In the genomic region with DNA sequence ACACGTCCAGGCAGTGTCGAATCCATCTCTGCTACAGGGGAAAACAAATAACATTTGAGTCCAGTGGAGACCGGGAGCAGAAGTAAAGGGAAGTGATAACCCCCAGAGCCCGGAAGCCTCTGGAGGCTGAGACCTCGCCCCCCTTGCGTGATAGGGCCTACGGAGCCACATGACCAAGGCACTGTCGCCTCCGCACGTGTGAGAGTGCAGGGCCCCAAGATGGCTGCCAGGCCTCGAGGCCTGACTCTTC, we compare ENCODE assay signal across 8 cellular contexts. TPM values are rescaled to one million over a fixed set of nuclear protein-coding genes. Genes with fewer than 3 reads are reported as not detected.
DNase-seq lines count a peak whose midpoint lies in the region; ATAC-seq and TF ChIP-seq lines count a peak whose summit lies in the region.

No MANE protein-coding gene starts in this region.

- peak; percentile 99 for DNase-seq in activated CD4-positive, alpha-beta T cell treated with anti-CD3 and anti-CD28 coated beads, Interleukin-2, amount 10 ng/mL, durations not matched to agents 7 days and 5 days
- no peak for DNase-seq in activated CD4-positive, alpha-beta T cell treated with anti-CD3 and anti-CD28 coated beads for 4 hours
- peak in 1 of 2 experiments; percentile 98 for DNase-seq in SJSA1 (ENCODE audit: low read depth in 1 of 2, low spot score in 2 of 2)
- DNase-seq in fibroblast of mammary gland (ENCODE audit: low read depth), result no peak
- no peak for DNase-seq in GM10266 (ENCODE audit: extremely low spot score)
- no peak for DNase-seq in putamen (ENCODE audit: low spot score)

- peaks cover 18% of the 10 kb centered on the region for H3K4me1 ChIP-seq in SJSA1 (replicated peaks)
- H3K4me1 ChIP-seq in skeletal muscle satellite cell (ENCODE audit: control insufficient read depth, insufficient read depth, low read length), result peaks cover 33% of the 10 kb centered on the region

- peak overlapping the region; percentile 92 for H3K4me3 Mint-ChIP-seq in activated CD4-positive, alpha-beta T cell treated with anti-CD3 and anti-CD28 coated beads, Interleukin-2, amount 10 ng/mL, durations not matched to agents 7 days and 5 days

- H3K27ac Mint-ChIP-seq in activated CD4-positive, alpha-beta T cell treated with anti-CD3 and anti-CD28 coated beads, Interleukin-2, amount 10 ng/mL, durations not matched to agents 7 days and 5 days, result peak overlapping the region; percentile 98

- no peaks in the 10 kb centered on the region for H3K9me3 Mint-ChIP-seq in activated CD4-positive, alpha-beta T cell treated with anti-CD3 and anti-CD28 coated beads, Interleukin-2, amount 10 ng/mL, durations not matched to agents 7 days and 5 days

- TF ChIP-seq CTCF in fibroblast of mammary gland (conservative IDR thresholded peaks at IDR 0.05; ENCODE audit: control insufficient read depth, insufficient read depth, low read depth, low read length) (no peak), GM10266 (IDR thresholded peaks at IDR 0.05; ENCODE audit: control insufficient read depth, insufficient read depth, low read depth, missing control alignments) (no peak)

- H3K27me3 ChIP-seq in SJSA1 (replicated peaks) (no peaks in the 10 kb centered on the region), skeletal muscle satellite cell (ENCODE audit: control insufficient read depth, insufficient read depth, low read length) (no peaks in the 10 kb centered on the region)

- H3K27ac ChIP-seq in SJSA1, result peak overlapping the region; percentile 12

- H3K4me3 ChIP-seq in SJSA1 (peak overlapping the region; percentile 75), fibroblast of mammary gland (ENCODE audit: control insufficient read depth, low read depth, low read length) (peak overlapping the region; percentile 53), skeletal muscle satellite cell (ENCODE audit: low read length) (peak overlapping the region; percentile 66)

- H3K9me3 ChIP-seq in SJSA1 (replicated peaks), result no peaks in the 10 kb centered on the region
- no peaks in the 10 kb centered on the region for H3K9me3 ChIP-seq in skeletal muscle satellite cell (replicated peaks; ENCODE audit: low read length)

- CTCF ChIA-PET in activated CD4-positive, alpha-beta T cell treated with anti-CD3 and anti-CD28 coated beads, Interleukin-2, amount 10 ng/mL, durations not matched to agents 7 days and 5 days (lab: Charles Lee), result interaction anchor here (0.5 to 3.1 kb wide), 3 partner anchors 11 to 136 kb away, joined by 3 to 23 read pairs (median 3); a partner anchor contains a TSS

- POLR2A ChIA-PET in activated CD4-positive, alpha-beta T cell treated with anti-CD3 and anti-CD28 coated beads, Interleukin-2, amount 10 ng/mL, durations not matched to agents 7 days and 5 days (lab: Charles Lee), result no interaction called here

- H3K4me2 ChIP-seq in skeletal muscle satellite cell (ENCODE audit: low read length), result peak overlapping the region; percentile 80

- H3K36me3 Mint-ChIP-seq in activated CD4-positive, alpha-beta T cell treated with anti-CD3 and anti-CD28 coated beads, Interleukin-2, amount 10 ng/mL, durations not matched to agents 7 days and 5 days (ENCODE audit: low read depth), result peaks cover 73% of the 10 kb centered on the region

- peaks cover 57% of the 10 kb centered on the region for H3K4me1 Mint-ChIP-seq in activated CD4-positive, alpha-beta T cell treated with anti-CD3 and anti-CD28 coated beads, Interleukin-2, amount 10 ng/mL, durations not matched to agents 7 days and 5 days

- H3K36me3 ChIP-seq in SJSA1 (peaks cover 84% of the 10 kb centered on the region), skeletal muscle satellite cell (ENCODE audit: insufficient read depth, low read length) (peaks cover 69% of the 10 kb centered on the region)

- H3K27me3 Mint-ChIP-seq in activated CD4-positive, alpha-beta T cell treated with anti-CD3 and anti-CD28 coated beads, Interleukin-2, amount 10 ng/mL, durations not matched to agents 7 days and 5 days, result no peaks in the 10 kb centered on the region

- no peak for ATAC-seq in HG03025 (IDR thresholded peaks at IDR 0.05; ENCODE audit: low FRiP score, unreplicated experiment)

- H3K9ac ChIP-seq in skeletal muscle satellite cell (ENCODE audit: low read depth, low read length), result peak overlapping the region; percentile 80

RNA-seq across cellular contexts. Expression of a gene that starts 7.2 kb away (rescaled TPM):
- total RNA-seq in activated CD4-positive, alpha-beta T cell treated with anti-CD3 and anti-CD28 coated beads, Interleukin-2, amount 10 ng/mL, durations not matched to agents 7 days and 5 days, result 1 to 10 TPM; 3.8 to 4.4 TPM
- total RNA-seq in SJSA1 (2014; rRNA removed; shearing (Covaris generic)), result 0.31 and 5.2 TPM in 2 replicates
- 17.5 and 19.2 TPM in 2 replicates for total RNA-seq in skeletal muscle satellite cell (2012; rRNA removed)

RNA-seq across cellular contexts. Expression of a gene that starts 10.5 kb away (rescaled TPM):
- total RNA-seq in activated CD4-positive, alpha-beta T cell treated with anti-CD3 and anti-CD28 coated beads, Interleukin-2, amount 10 ng/mL, durations not matched to agents 7 days and 5 days, result 10 to 100 TPM; 51.8 to 53.0 TPM
- total RNA-seq in SJSA1 (2014; rRNA removed; shearing (Covaris generic)), result 74.9 and 101 TPM in 2 replicates
- total RNA-seq in skeletal muscle satellite cell (2012; rRNA removed), result 73.3 and 90.0 TPM in 2 replicates

RNA-seq across cellular contexts. Expression of a gene that starts 11.4 kb away (rescaled TPM):
- total RNA-seq in activated CD4-positive, alpha-beta T cell treated with anti-CD3 and anti-CD28 coated beads, Interleukin-2, amount 10 ng/mL, durations not matched to agents 7 days and 5 days, result 10 to 100 TPM; 62.3 to 81.7 TPM
- 166 and 213 TPM in 2 replicates for total RNA-seq in SJSA1 (2014; rRNA removed; shearing (Covaris generic))
- 124 and 175 TPM in 2 replicates for total RNA-seq in skeletal muscle satellite cell (2012; rRNA removed)

RNA-seq across cellular contexts. Expression of a gene that starts 13.7 kb away (rescaled TPM):
- total RNA-seq in activated CD4-positive, alpha-beta T cell treated with anti-CD3 and anti-CD28 coated beads, Interleukin-2, amount 10 ng/mL, durations not matched to agents 7 days and 5 days, result 1 to 10 TPM; 3.8 to 4.0 TPM
- 0.56 and 1.3 TPM in 2 replicates for total RNA-seq in SJSA1 (2014; rRNA removed; shearing (Covaris generic))
- 0.51 and 0.66 TPM in 2 replicates for total RNA-seq in skeletal muscle satellite cell (2012; rRNA removed)

RNA-seq across cellular contexts. Expression of a gene that starts 17.6 kb away (rescaled TPM):
- total RNA-seq in activated CD4-positive, alpha-beta T cell treated with anti-CD3 and anti-CD28 coated beads, Interleukin-2, amount 10 ng/mL, durations not matched to agents 7 days and 5 days, result under 1 TPM; 0.57 to 0.71 TPM
- not detected in 2 replicates for total RNA-seq in SJSA1 (2014; rRNA removed; shearing (Covaris generic))
- total RNA-seq in skeletal muscle satellite cell (2012; rRNA removed), result 0.51 TPM in 1 of 2 replicates, not detected in the other
